11 cellular contexts compared by ENCODE assay signal in genomic region chr13:40692946-40693345, GRCh38.
A peak's percentile ranks its signal among the peaks of the same experiment; 100 is the strongest.
DNase-seq lines count a peak whose midpoint lies in the region; ATAC-seq lines count a peak whose summit lies in the region.
"Had no signal": no experiment of that assay in that cellular context is flagged by ENCODE, and none has a peak within 500 bp of the region (broad histone marks: within the 10 kb centered on the region; RNA-seq: fewer than 3 reads in every experiment).

No MANE protein-coding gene starts in this region.

- peak; percentile 48 for DNase-seq in ELR (ENCODE audit: low read depth)
- peak; percentile 43 for DNase-seq in amniotic epithelial cell (ENCODE audit: low read depth)
- no peak for DNase-seq in activated naive CD4-positive, alpha-beta T cell treated with Interleukin-2 at 50 U/mL for 16 hours
- no peak for DNase-seq in NCI-H2029 treated with DMSO at 0.1 percent for 48 hours (lab: John Stamatoyannopoulos, UW)
- no peak for DNase-seq in activated naive CD4-positive, alpha-beta T cell (lab: John Stamatoyannopoulos, UW)
- DNase-seq: activated CD8-positive, alpha-beta memory T cell treated with anti-CD3 and anti-CD28 coated beads for 24 hours; natural killer cell had no signal

- ATAC-seq in GM21576 (IDR thresholded peaks at IDR 0.05; ENCODE audit: unreplicated experiment) = peak; percentile 36
- peak; percentile 71 for ATAC-seq in HG03432 (IDR thresholded peaks at IDR 0.05; ENCODE audit: unreplicated experiment)
- no peak for ATAC-seq in HG02973 (IDR thresholded peaks at IDR 0.05; ENCODE audit: unreplicated experiment)
- ATAC-seq: natural killer cell; stimulated activated memory B cell treated with anti-CD40 and anti-IgM and Interleukin-4, amounts not matched to agents 10 μg/mL and 1 μg/mL and 100 μg/mL, for 72 hours had no signal

Comparison
In these comparisons a context has a peak if more than half of its experiments do, and no peak if none do; other contexts are left out.
1. DNase-seq: peak in ELR (single experiment) and amniotic epithelial cell (single experiment); none in activated naive CD4-positive, alpha-beta T cell treated with Interleukin-2 at 50 U/mL for 16 hours (single experiment), NCI-H2029 treated with DMSO at 0.1 percent for 48 hours (single experiment) and activated naive CD4-positive, alpha-beta T cell (0 of 4).